25 cellular contexts compared by ENCODE assay signal in genomic region chr7:111845853-111846252, GRCh38.
"Had no signal": no experiment of that assay in that cellular context is flagged by ENCODE, and none has a peak within 500 bp of the region (broad histone marks: within the 10 kb centered on the region; RNA-seq: fewer than 3 reads in every experiment).

No MANE protein-coding gene starts in this region.

- H3K4me3 ChIP-seq: stomach, suprapubic skin, thoracic aorta, thyroid gland, tibial artery, tibial nerve, transverse colon, upper lobe of left lung, upper lobe of right lung, uterus, vagina had no signal

- DNase-seq: stimulated activated CD4-positive, alpha-beta T cell treated with anti-CD3 and anti-CD28 coated beads, Interleukin-2, amount 100 ng/mL, for 48 hours; stimulated activated CD4-positive, alpha-beta T cell treated with anti-CD3 and anti-CD28 coated beads, Interleukin-4, amount 100 ng/mL, for 1 hour; stimulated activated CD4-positive, alpha-beta T cell treated with anti-CD3 and anti-CD28 coated beads, Interleukin-4, amount 100 ng/mL, for 24 hours; stimulated activated CD4-positive, alpha-beta T cell treated with anti-CD3 and anti-CD28 coated beads, Interleukin-4, amount 100 ng/mL, for 4 hours; stimulated activated CD8-positive, alpha-beta memory T cell treated with anti-CD3 and anti-CD28 coated beads, Interleukin-4, amount 100 ng/mL, for 48 hours; stimulated activated naive B cell treated with anti-CD40 and anti-IgM and Interleukin-4, amounts not matched to agents 10 μg/mL and 1 μg/mL and 100 μg/mL, for 72 hours; stimulated activated naive CD4-positive, alpha-beta T cell; stimulated activated naive CD4-positive, alpha-beta T cell treated with Interleukin-2 at 50 U/mL for 16 hours; stimulated activated naive CD8-positive, alpha-beta T cell treated with anti-CD3 and anti-CD28 coated beads, Interleukin-15, amount 100 ng/mL, for 72 hours; stimulated activated naive CD8-positive, alpha-beta T cell treated with anti-CD3 and anti-CD28 coated beads, Interleukin-15, Interleukin-2, amounts not matched to agents 100 U/mL and 50 U/mL, for 24 hours; stomach; substantia nigra; thyroid gland; tibial artery; transverse colon; trophoblast cell; upper lobe of left lung; upper lobe of right lung; uterus had no signal

- H3K9me3 ChIP-seq: suprapubic skin, thoracic aorta, thyroid gland, tibial artery, tibial nerve, transverse colon, upper lobe of left lung, upper lobe of right lung, vagina had no signal

- H3K4me1 ChIP-seq: stomach, suprapubic skin, thyroid gland, tibial artery, tibial nerve, upper lobe of left lung, upper lobe of right lung, uterus, vagina had no signal

- H3K27ac ChIP-seq: stomach, suprapubic skin, thoracic aorta, thyroid gland, tibial artery, tibial nerve, transverse colon, upper lobe of left lung, upper lobe of right lung, uterus, vagina had no signal

- H3K36me3 ChIP-seq: thoracic aorta, thyroid gland, transverse colon, uterus had no signal

- H3K27me3 ChIP-seq: stomach, suprapubic skin, thyroid gland, tibial artery, tibial nerve, transverse colon, upper lobe of left lung, upper lobe of right lung, uterus, vagina had no signal

- ATAC-seq: stimulated activated effector memory CD8-positive, alpha-beta T cell treated with anti-CD3 and anti-CD28 coated beads, Interleukin-12 subunit alpha, Interleukin-12 subunit beta, amount 100 ng/mL, for 72 hours; stimulated activated memory B cell treated with anti-CD40 and anti-IgM and Interleukin-4, amounts not matched to agents 10 μg/mL and 1 μg/mL and 100 μg/mL, for 72 hours; stimulated activated naive B cell treated with anti-CD40 and anti-IgM and Interleukin-4, amounts not matched to agents 10 μg/mL and 1 μg/mL and 100 μg/mL, for 72 hours; stimulated activated naive CD8-positive, alpha-beta T cell treated with anti-CD3 and anti-CD28 coated beads, Interleukin-15, amount 100 ng/mL, for 72 hours; stimulated activated naive CD8-positive, alpha-beta T cell treated with anti-CD3 and anti-CD28 coated beads, Interleukin-15, Interleukin-2, amounts not matched to agents 100 U/mL and 50 U/mL, for 24 hours; upper lobe of right lung had no signal
